ENCODE assay signal across 9 cellular contexts in the genomic region with DNA sequence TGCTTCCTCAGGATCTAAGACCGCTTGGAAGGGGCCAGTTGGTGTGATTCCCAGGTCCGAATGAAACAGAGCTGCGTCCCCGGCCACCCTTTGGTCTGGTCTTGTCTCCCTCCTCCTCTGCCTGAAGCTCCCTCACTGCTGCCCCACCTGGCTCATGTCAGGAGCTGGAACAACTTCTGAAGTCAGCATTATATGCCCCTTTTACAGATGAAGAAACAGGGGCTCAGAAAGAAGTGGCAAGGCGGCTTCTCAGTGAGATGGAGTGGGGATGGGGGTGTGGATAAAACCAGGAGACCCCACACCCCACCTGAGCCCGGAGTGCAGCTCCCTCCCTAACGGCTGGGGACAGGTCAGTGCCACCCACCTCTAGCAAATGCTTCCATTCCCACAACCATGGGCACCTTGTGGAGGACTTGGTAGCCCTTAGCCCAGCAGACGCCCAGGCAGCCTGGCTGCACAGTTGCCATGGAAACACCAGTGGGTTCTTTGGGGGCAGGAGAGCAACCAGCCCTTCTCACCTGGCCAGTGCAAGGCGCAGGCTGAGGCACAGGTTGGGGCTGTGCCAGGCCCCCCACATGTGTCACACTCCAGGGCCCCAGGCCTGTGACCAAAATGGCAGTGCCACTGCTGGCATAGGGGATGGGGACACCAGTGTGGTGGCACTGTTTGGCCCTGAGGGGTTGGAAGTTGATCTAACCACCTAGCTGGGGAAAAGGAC. TPM values are rescaled to one million over a fixed set of nuclear protein-coding genes. Genes with fewer than 3 reads are reported as not detected.
DNase-seq lines count a peak whose midpoint lies in the region; ATAC-seq and TF ChIP-seq lines count a peak whose summit lies in the region.
"Had no signal": no experiment of that assay in that cellular context is flagged by ENCODE, and none has a peak within 500 bp of the region (broad histone marks: within the 10 kb centered on the region; RNA-seq: fewer than 3 reads in every experiment).

No MANE protein-coding gene starts in this region.

- peak overlapping the region; percentile 81 for H3K27ac ChIP-seq in SJCRH30
- peak overlapping the region; percentile 55 to 87 (median 86) for H3K27ac ChIP-seq in esophagus squamous epithelium
- peak overlapping the region; percentile 76 to 82 (median 80) for H3K27ac ChIP-seq in gastrocnemius medialis

- TF ChIP-seq POLR2A in esophagus squamous epithelium (IDR thresholded peaks at IDR 0.05) (no peak), gastrocnemius medialis (IDR thresholded peaks at IDR 0.05) (no peak)

- H3K9me3 ChIP-seq in SJCRH30 (replicated peaks) (no peaks in the 10 kb centered on the region), esophagus squamous epithelium (no peaks in the 10 kb centered on the region), gastrocnemius medialis (no peaks in the 10 kb centered on the region)

- DNase-seq in SJCRH30: peak in 1 of 2 experiments; percentile 41
- DNase-seq in esophagus squamous epithelium (lab: John Stamatoyannopoulos, UW): no peak
- DNase-seq in gastrocnemius medialis: no peak
- no peak for DNase-seq in NCI-H1092 treated with DMSO at 0.1 percent for 48 hours (lab: John Stamatoyannopoulos, UW)
- DNase-seq: NCI-H510A had no signal

- no peaks in the 10 kb centered on the region for H3K36me3 ChIP-seq in SJCRH30
- no peaks in the 10 kb centered on the region for H3K36me3 ChIP-seq in esophagus squamous epithelium
- H3K36me3 ChIP-seq in gastrocnemius medialis: no peaks in the 10 kb centered on the region

- WGBS in esophagus squamous epithelium, 2 donors: 92 to 100% methylated on average over 3 to 7 of the region's 9 CpGs

- ATAC-seq in gastrocnemius medialis: no peak
- ATAC-seq in HG03025 (IDR thresholded peaks at IDR 0.05; ENCODE audit: low FRiP score, unreplicated experiment): no peak
- no peak for ATAC-seq in GM21576 (IDR thresholded peaks at IDR 0.05; ENCODE audit: unreplicated experiment)
- no peak for ATAC-seq in GM18511 (IDR thresholded peaks at IDR 0.05; ENCODE audit: unreplicated experiment)

- intact Hi-C loops in esophagus squamous epithelium (cut with DNase I): no loop called here
- intact Hi-C loops in gastrocnemius medialis (cut with DNase I; ENCODE audit: low total_unique reads): no loop called here

- in situ Hi-C loops in gastrocnemius medialis (cut with MboI; ENCODE audit: low sequenced_read_pairs in 4 of 4): no loop called here

- H3K4me3 ChIP-seq in SJCRH30: no peak overlapping the region
- H3K4me3 ChIP-seq in esophagus squamous epithelium: no peak overlapping the region
- H3K4me3 ChIP-seq in gastrocnemius medialis: no peak overlapping the region

- TF ChIP-seq CTCF in GM12873 (IDR thresholded peaks at IDR 0.05; ENCODE audit: insufficient read depth, low read depth, low read length, missing control alignments): peak; percentile 19
- TF ChIP-seq CTCF in esophagus squamous epithelium (IDR thresholded peaks at IDR 0.05): no peak
- no peak for TF ChIP-seq CTCF in gastrocnemius medialis (IDR thresholded peaks at IDR 0.05 in 4 of 5, conservative IDR thresholded peaks at IDR 0.05 in 1 of 5)

- no peaks in the 10 kb centered on the region for H3K27me3 ChIP-seq in SJCRH30
- H3K27me3 ChIP-seq in esophagus squamous epithelium: no peaks in the 10 kb centered on the region
- no peaks in the 10 kb centered on the region for H3K27me3 ChIP-seq in gastrocnemius medialis

- peaks cover 89% of the 10 kb centered on the region for H3K4me1 ChIP-seq in SJCRH30
- H3K4me1 ChIP-seq in esophagus squamous epithelium: peaks cover 44 to 100% (median 87%) of the 10 kb centered on the region in 3 donors
- peaks cover 43 to 62% of the 10 kb centered on the region in 2 donors for H3K4me1 ChIP-seq in gastrocnemius medialis

RNA-seq across cellular contexts. Expression of a gene that starts 31.9 kb away (rescaled TPM):
- 73.2 and 74.5 TPM in 2 replicates for total RNA-seq in SJCRH30 (2014; rRNA removed; shearing (Covaris generic))
- total RNA-seq in esophagus squamous epithelium (10 to 100 TPM; 11.3 to 42.2 (median 24.1) TPM), gastrocnemius medialis (10 to 100 TPM; 17.1 to 39.9 (median 26.7) TPM)
